8 cellular contexts compared by ENCODE assay signal in the genomic region with DNA sequence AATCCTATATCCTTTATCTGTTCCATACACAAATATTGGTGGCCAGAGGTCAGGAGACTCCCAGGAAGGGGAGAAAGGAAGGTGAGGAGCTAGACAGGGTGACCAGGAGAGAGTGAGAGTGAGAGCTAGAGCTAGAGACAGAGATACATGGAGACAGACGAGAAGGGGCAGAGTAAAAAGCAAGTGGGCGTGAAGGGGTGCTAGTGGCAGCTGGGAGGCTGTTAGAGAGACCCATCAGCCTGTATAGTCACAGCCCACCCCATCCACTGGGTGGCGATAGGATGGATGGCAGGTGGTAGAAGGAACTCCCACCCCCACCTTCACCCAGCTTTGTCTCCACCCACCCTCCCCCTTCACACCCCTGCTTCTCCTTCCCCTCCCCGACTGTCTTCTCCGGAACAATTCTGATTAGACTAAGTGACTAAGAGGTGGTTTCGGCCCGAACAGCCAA. TPM values are rescaled to one million over a fixed set of nuclear protein-coding genes. Genes with fewer than 3 reads are reported as not detected.
DNase-seq lines count a peak whose midpoint lies in the region; ATAC-seq and TF ChIP-seq lines count a peak whose summit lies in the region.

No MANE protein-coding gene starts in this region.

- CTCF ChIA-PET in activated CD8-positive, alpha-beta T cell treated with anti-CD3 and anti-CD28 coated beads, Interleukin-2, amount 10 ng/mL, durations not matched to agents 7 days and 5 days (lab: Charles Lee) = interaction anchor here (0.8 to 2.9 kb wide), 6 partner anchors 34 to 154 kb away, joined by 3 to 13 read pairs (median 4); no protein-coding TSS in a partner anchor

- no peak overlapping the region for H3K4me3 Mint-ChIP-seq in activated CD8-positive, alpha-beta T cell treated with anti-CD3 and anti-CD28 coated beads, Interleukin-2, amount 10 ng/mL, durations not matched to agents 7 days and 5 days

- H3K9me3 Mint-ChIP-seq in activated CD8-positive, alpha-beta T cell treated with anti-CD3 and anti-CD28 coated beads, Interleukin-2, amount 10 ng/mL, durations not matched to agents 7 days and 5 days (ENCODE audit: insufficient read depth) = no peaks in the 10 kb centered on the region

- H3K27me3 Mint-ChIP-seq in activated CD8-positive, alpha-beta T cell treated with anti-CD3 and anti-CD28 coated beads, Interleukin-2, amount 10 ng/mL, durations not matched to agents 7 days and 5 days (ENCODE audit: low read depth) = peaks cover 7% of the 10 kb centered on the region

- POLR2A ChIA-PET in activated CD8-positive, alpha-beta T cell treated with anti-CD3 and anti-CD28 coated beads, Interleukin-2, amount 10 ng/mL, durations not matched to agents 7 days and 5 days (lab: Charles Lee) = no interaction called here

- no peak overlapping the region for H3K27ac Mint-ChIP-seq in activated CD8-positive, alpha-beta T cell treated with anti-CD3 and anti-CD28 coated beads, Interleukin-2, amount 10 ng/mL, durations not matched to agents 7 days and 5 days

- TF ChIP-seq CTCF in retinal pigment epithelial cell (conservative IDR thresholded peaks at IDR 0.05; ENCODE audit: low read depth, low read length) = peak; percentile 22

- H3K36me3 Mint-ChIP-seq in activated CD8-positive, alpha-beta T cell treated with anti-CD3 and anti-CD28 coated beads, Interleukin-2, amount 10 ng/mL, durations not matched to agents 7 days and 5 days (ENCODE audit: low read depth) = no peaks in the 10 kb centered on the region

- H3K4me1 Mint-ChIP-seq in activated CD8-positive, alpha-beta T cell treated with anti-CD3 and anti-CD28 coated beads, Interleukin-2, amount 10 ng/mL, durations not matched to agents 7 days and 5 days (ENCODE audit: low read depth) = peaks cover 20% of the 10 kb centered on the region

- DNase-seq in NOMO-1 (lab: John Stamatoyannopoulos, UW; ENCODE audit: unreplicated experiment in 2 of 2) (peak; percentile 19 to 28), NOMO-1 treated with dmso at 0.1 percent for 144 hours (lab: John Stamatoyannopoulos, UW; ENCODE audit: unreplicated experiment) (no peak), NAMALWA (ENCODE audit: low spot score) (peak; percentile 67), retinal pigment epithelial cell (ENCODE audit: low read depth) (no peak), cerebellar nuclear complex (lab: John Stamatoyannopoulos, UW) (no peak), mesenteric fat pad (ENCODE audit: low spot score) (no peak)
- peak; percentile 33 for DNase-seq in activated CD8-positive, alpha-beta T cell treated with anti-CD3 and anti-CD28 coated beads, Interleukin-2, amount 10 ng/mL, durations not matched to agents 7 days and 5 days

- H3K4me3 ChIP-seq in retinal pigment epithelial cell (ENCODE audit: low read length) = no peak overlapping the region

- no peak for ATAC-seq in activated CD8-positive, alpha-beta T cell treated with anti-CD3 and anti-CD28 coated beads, Interleukin-2, amount 10 ng/mL, durations not matched to agents 7 days and 5 days
- no peak for ATAC-seq in HG02759 (IDR thresholded peaks at IDR 0.05; ENCODE audit: unreplicated experiment)

RNA-seq across cellular contexts. Expression of a gene that starts 32.8 kb away (rescaled TPM):
- total RNA-seq in activated CD8-positive, alpha-beta T cell treated with anti-CD3 and anti-CD28 coated beads, Interleukin-2, amount 10 ng/mL, durations not matched to agents 7 days and 5 days = not detected
- 43.8 TPM for total RNA-seq in mesenteric fat pad

Comparison
In these comparisons a context has a peak if more than half of its experiments do, and no peak if none do; other contexts are left out.
1. DNase-seq: peak in NOMO-1 (2 of 2), NAMALWA (single experiment) and activated CD8-positive, alpha-beta T cell treated with anti-CD3 and anti-CD28 coated beads, Interleukin-2, amount 10 ng/mL, durations not matched to agents 7 days and 5 days (single experiment); none in NOMO-1 treated with dmso at 0.1 percent for 144 hours (single experiment), retinal pigment epithelial cell (single experiment), cerebellar nuclear complex (0 of 2) and mesenteric fat pad (single experiment).
2. RNA of a gene that starts 32.8 kb away (total RNA-seq): 43.8 TPM in mesenteric fat pad (single experiment); not detected in activated CD8-positive, alpha-beta T cell treated with anti-CD3 and anti-CD28 coated beads, Interleukin-2, amount 10 ng/mL, durations not matched to agents 7 days and 5 days; every median in the first group is over 10 times any median in the second.